In the genomic region with DNA sequence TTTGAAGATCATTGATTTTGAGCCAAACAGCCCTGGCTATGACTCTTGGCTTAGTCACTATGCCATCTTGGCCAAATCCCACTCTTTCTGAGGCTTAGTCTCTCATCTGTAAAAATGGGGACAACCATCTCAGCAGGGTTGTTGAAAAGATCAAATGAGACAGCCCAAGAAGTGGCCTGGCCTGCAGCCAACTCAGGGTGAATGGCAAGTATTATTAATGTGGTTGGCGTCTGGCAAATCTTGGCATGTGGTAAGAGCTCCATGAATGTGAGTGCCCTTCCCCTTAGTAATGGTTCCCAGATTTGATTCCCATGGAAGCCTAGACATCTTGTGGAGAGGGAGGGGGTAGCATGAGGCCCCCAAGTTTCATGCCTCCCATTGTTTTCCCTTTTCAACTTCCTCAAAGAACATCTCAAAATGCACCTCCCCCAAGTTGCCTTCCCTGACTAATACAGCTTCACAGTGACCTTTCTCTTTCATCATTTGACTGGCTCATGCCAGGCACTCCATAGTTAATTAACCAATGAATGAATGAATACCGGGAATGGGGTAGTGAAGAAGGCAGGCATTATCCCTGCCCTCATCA, we compare ENCODE assay signal across 10 cellular contexts. TPM values are rescaled to one million over a fixed set of nuclear protein-coding genes. Genes with fewer than 3 reads are reported as not detected.
DNase-seq lines count a peak whose midpoint lies in the region; ATAC-seq and TF ChIP-seq lines count a peak whose summit lies in the region.
"Had no signal": no experiment of that assay in that cellular context is flagged by ENCODE, and none has a peak within 500 bp of the region (broad histone marks: within the 10 kb centered on the region; RNA-seq: fewer than 3 reads in every experiment).

No MANE protein-coding gene starts in this region.

- peaks cover 4% of the 10 kb centered on the region for H3K9me3 Mint-ChIP-seq in chondrocyte (ENCODE audit: low read depth)
- H3K9me3 Mint-ChIP-seq: activated T-helper 1 cell treated with anti-CD3 and anti-CD28 coated beads, Interleukin-12 subunit alpha, Interleukin-12 subunit beta, Interleukin-2, Interleukin-4 antibody, amounts not matched to agents 30 ng/mL and 10 ng/mL and 1 ng/mL, durations not matched to agents 14 hours and 24 hours and 36 hours had no signal

- no peaks in the 10 kb centered on the region for H3K36me3 Mint-ChIP-seq in chondrocyte (ENCODE audit: low read depth)

- H3K27ac Mint-ChIP-seq in chondrocyte (ENCODE audit: unreplicated experiment), result peak overlapping the region; percentile 80
- H3K27ac Mint-ChIP-seq: activated T-helper 1 cell treated with anti-CD3 and anti-CD28 coated beads, Interleukin-12 subunit alpha, Interleukin-12 subunit beta, Interleukin-2, Interleukin-4 antibody, amounts not matched to agents 30 ng/mL and 10 ng/mL and 1 ng/mL, durations not matched to agents 14 hours and 24 hours and 36 hours had no signal

- H3K4me1 Mint-ChIP-seq in chondrocyte (ENCODE audit: low read depth), result peaks cover 90% of the 10 kb centered on the region

- DNase-seq in EL (peak; percentile 98), NCI-H2196 treated with DMSO at 0.1 percent for 48 hours (lab: John Stamatoyannopoulos, UW; ENCODE audit: unreplicated experiment) (peak; percentile 12), chondrocyte (ENCODE audit: low spot score) (no peak), pons (ENCODE audit: low spot score) (peak; percentile 76), GM10266 (ENCODE audit: extremely low spot score) (no peak), NCI-H1694 (lab: John Stamatoyannopoulos, UW) (no peak)

- H3K27me3 Mint-ChIP-seq in chondrocyte (ENCODE audit: low read depth), result no peaks in the 10 kb centered on the region

- TF ChIP-seq CTCF in chondrocyte (IDR thresholded peaks at IDR 0.05) (no peak), GM10266 (IDR thresholded peaks at IDR 0.05; ENCODE audit: control insufficient read depth, insufficient read depth, low read depth, missing control alignments) (no peak)

- ATAC-seq in HG03135 (IDR thresholded peaks at IDR 0.05; ENCODE audit: unreplicated experiment) (no peak), GM21619 (IDR thresholded peaks at IDR 0.05; ENCODE audit: unreplicated experiment) (no peak)

- H3K4me3 Mint-ChIP-seq in chondrocyte (ENCODE audit: unreplicated experiment), result peak overlapping the region; percentile 23
- H3K4me3 Mint-ChIP-seq: activated T-helper 1 cell treated with anti-CD3 and anti-CD28 coated beads, Interleukin-12 subunit alpha, Interleukin-12 subunit beta, Interleukin-2, Interleukin-4 antibody, amounts not matched to agents 30 ng/mL and 10 ng/mL and 1 ng/mL, durations not matched to agents 14 hours and 24 hours and 36 hours had no signal

RNA-seq across cellular contexts. Expression of a gene that starts 11.8 kb away (rescaled TPM):
- 491 to 631 TPM (median 620 TPM) in 3 replicates for total RNA-seq in chondrocyte
- total RNA-seq: activated T-helper 1 cell treated with anti-CD3 and anti-CD28 coated beads, Interleukin-12 subunit alpha, Interleukin-12 subunit beta, Interleukin-2, Interleukin-4 antibody, amounts not matched to agents 30 ng/mL and 10 ng/mL and 1 ng/mL, durations not matched to agents 14 hours and 24 hours and 36 hours; OCI-LY7 had no signal

Comparison
In these comparisons a context has a peak if more than half of its experiments do, and no peak if none do; other contexts are left out.
1. DNase-seq: peak in EL (single experiment), NCI-H2196 treated with DMSO at 0.1 percent for 48 hours (single experiment) and pons (single experiment); none in chondrocyte (single experiment), GM10266 (single experiment) and NCI-H1694 (single experiment).